In genomic region chr3:140296796-140297352, GRCh38 we compare ENCODE assay signal across 22 cellular contexts.
A peak's percentile ranks its signal among the peaks of the same experiment; 100 is the strongest.
DNase-seq lines count a peak whose midpoint lies in the region; ATAC-seq and TF ChIP-seq lines count a peak whose summit lies in the region.
"Had no signal": no experiment of that assay in that cellular context is flagged by ENCODE, and none has a peak within 500 bp of the region (broad histone marks: within the 10 kb centered on the region; RNA-seq: fewer than 3 reads in every experiment).

No MANE protein-coding gene starts in this region.

- peaks cover 22% of the 10 kb centered on the region for H3F3A ChIP-seq in GM23248 (ENCODE audit: insufficient read depth)

- no peaks in the 10 kb centered on the region for H3K4me1 Mint-ChIP-seq in Caco-2 (ENCODE audit: low read depth, unreplicated experiment)
- H3K4me1 Mint-ChIP-seq: central memory CD8-positive, alpha-beta T cell; stimulated activated naive CD8-positive, alpha-beta T cell treated with anti-CD3 and anti-CD28 coated beads, Interleukin-15, amount 100 ng/mL, for 72 hours had no signal

- ATAC-seq in left ventricle myocardium superior (peak; percentile 62), HG02970 (IDR thresholded peaks at IDR 0.05; ENCODE audit: low FRiP score, unreplicated experiment) (no peak), GM21825 (IDR thresholded peaks at IDR 0.05; ENCODE audit: unreplicated experiment) (no peak)
- ATAC-seq: natural killer cell treated with Interleukin-12 subunit alpha and Interleukin-12 subunit beta and Interleukin-15 and Interleukin-18, amount 100 ng/mL, for 72 hours; stimulated activated naive CD8-positive, alpha-beta T cell treated with anti-CD3 and anti-CD28 coated beads, Interleukin-15, amount 100 ng/mL, for 72 hours had no signal

- H3K9me2 ChIP-seq in GM23248 (ENCODE audit: insufficient read depth), result no peaks in the 10 kb centered on the region

- H3K4me1 ChIP-seq in A673 (ENCODE audit: insufficient read depth, low read length, poor library complexity, severe bottlenecking), result no peaks in the 10 kb centered on the region
- peaks cover 21% of the 10 kb centered on the region for H3K4me1 ChIP-seq in GM23248 (ENCODE audit: insufficient read depth)
- no peaks in the 10 kb centered on the region for H3K4me1 ChIP-seq in Caco-2
- H3K4me1 ChIP-seq: uterus had no signal

- BruUV-seq in A673 (replicated peaks; lab: Mats Ljungman, UMichigan), result no TSS peak
- BruUV-seq in Caco-2 (replicated peaks; lab: Mats Ljungman, UMichigan), result no TSS peak

- no peak for TF ChIP-seq CTCF in A673 (conservative IDR thresholded peaks at IDR 0.05; ENCODE audit: low read depth, low read length)
- no peak for TF ChIP-seq CTCF in astrocyte of the spinal cord (IDR thresholded peaks at IDR 0.05; ENCODE audit: low read depth, low read length)
- TF ChIP-seq CTCF in Caco-2 (IDR thresholded peaks at IDR 0.05; ENCODE audit: insufficient read depth in 1 of 2, low read depth in 1 of 2, low read length in 1 of 2, severe bottlenecking in 1 of 2, unreplicated experiment in 1 of 2), result no peak

- no peaks in the 10 kb centered on the region for H3K9me3 ChIP-seq in A673 (ENCODE audit: low read depth, low read length, poor library complexity, severe bottlenecking)
- H3K9me3 ChIP-seq in GM23248 (ENCODE audit: low read depth), result no peaks in the 10 kb centered on the region
- H3K9me3 ChIP-seq in Caco-2, result no peaks in the 10 kb centered on the region
- H3K9me3 ChIP-seq: uterus had no signal

- H3K4me3 ChIP-seq in A673 (ENCODE audit: low read depth, low read length, poor library complexity, severe bottlenecking) (no peak overlapping the region), GM23248 (no peak overlapping the region), astrocyte of the spinal cord (ENCODE audit: low read depth, low read length) (no peak overlapping the region), Caco-2 (ENCODE audit: low read depth, low read length) (no peak overlapping the region)
- H3K4me3 ChIP-seq: uterus had no signal

- no peaks in the 10 kb centered on the region for H3K36me3 Mint-ChIP-seq in Caco-2 (ENCODE audit: insufficient read depth, unreplicated experiment)
- H3K36me3 Mint-ChIP-seq: activated naive CD8-positive, alpha-beta T cell; natural killer cell treated with Interleukin-12 subunit alpha and Interleukin-12 subunit beta and Interleukin-15 and Interleukin-18, amount 100 ng/mL, for 72 hours had no signal

- no peaks in the 10 kb centered on the region for H3K9me3 Mint-ChIP-seq in Caco-2 (ENCODE audit: unreplicated experiment)

- no peaks in the 10 kb centered on the region for H3K27me3 ChIP-seq in A673 (replicated peaks; ENCODE audit: insufficient read depth, low read depth, low read length, poor library complexity)
- peaks cover 9% of the 10 kb centered on the region; the same call in 1 of the 2 replicates for H3K27me3 ChIP-seq in GM23248 (replicated peaks; ENCODE audit: insufficient read depth)
- no peaks in the 10 kb centered on the region for H3K27me3 ChIP-seq in Caco-2 (replicated peaks; ENCODE audit: control insufficient read depth, insufficient read depth, low read length)
- H3K27me3 ChIP-seq: uterus had no signal

- CTCF ChIA-PET in A673 (lab: Charles Lee) (no interaction called here), Caco-2 (lab: Charles Lee) (no interaction called here)

- peaks cover 4% of the 10 kb centered on the region for H3K27me3 Mint-ChIP-seq in Caco-2 (ENCODE audit: insufficient read depth, unreplicated experiment)

- no peak overlapping the region for H3K27ac Mint-ChIP-seq in Caco-2 (ENCODE audit: unreplicated experiment)
- H3K27ac Mint-ChIP-seq: activated naive CD8-positive, alpha-beta T cell; natural killer cell treated with Interleukin-12 subunit alpha and Interleukin-12 subunit beta and Interleukin-15 and Interleukin-18, amount 100 ng/mL, for 72 hours; progenitor cell of endocrine pancreas; stimulated activated naive CD8-positive, alpha-beta T cell treated with anti-CD3 and anti-CD28 coated beads, Interleukin-15, amount 100 ng/mL, for 72 hours had no signal

- H3K27ac ChIP-seq in A673 (ENCODE audit: low read depth, low read length, poor library complexity, severe bottlenecking) (no peak overlapping the region), GM23248 (no peak overlapping the region)
- H3K27ac ChIP-seq: uterus had no signal

- no peak overlapping the region for H3K9ac ChIP-seq in GM23248

- peak; percentile 5 for DNase-seq in A673 (ENCODE audit: low spot score)
- DNase-seq in GM23248, result peak; percentile 86
- DNase-seq in astrocyte of the spinal cord (ENCODE audit: low read depth, low spot score), result peak; percentile 37
- DNase-seq in left ventricle myocardium superior, result no peak
- DNase-seq in Caco-2, result no peak
- no peak for DNase-seq in effector CD8-positive, alpha-beta T cell (lab: John Stamatoyannopoulos, UW)
- DNase-seq: activated CD4-positive, alpha-beta T cell treated with anti-CD3 and anti-CD28 coated beads, Interleukin-2, amount 50 U/mL, for 4 hours; AML-193; head of caudate nucleus; islet precursor cell; mesendoderm; NCI-H2107; NCI-H748 treated with DMSO at 0.1 percent for 48 hours; RPMI8226; stimulated activated naive CD8-positive, alpha-beta T cell treated with anti-CD3 and anti-CD28 coated beads, Interleukin-15, amount 100 ng/mL, for 72 hours; uterus had no signal

- no peak overlapping the region for H3K4me3 Mint-ChIP-seq in Caco-2 (ENCODE audit: unreplicated experiment)
- H3K4me3 Mint-ChIP-seq: activated naive CD8-positive, alpha-beta T cell; central memory CD8-positive, alpha-beta T cell; natural killer cell treated with Interleukin-12 subunit alpha and Interleukin-12 subunit beta and Interleukin-15 and Interleukin-18, amount 100 ng/mL, for 72 hours; stimulated activated naive CD8-positive, alpha-beta T cell treated with anti-CD3 and anti-CD28 coated beads, Interleukin-15, amount 100 ng/mL, for 72 hours had no signal

- H3K4me2 ChIP-seq in GM23248 (ENCODE audit: unreplicated experiment), result peak overlapping the region; percentile 37

- H2AFZ ChIP-seq in GM23248, result no peak overlapping the region

- 4% methylated on average over 3 of the region's 3 CpGs for WGBS in GM23248 (ENCODE audit: low coverage in 1 of 2, low lambda C conversion rate in 2 of 2, missing lambda C conversion rate in 2 of 2), 2 experiments

- H3K36me3 ChIP-seq in A673 (ENCODE audit: insufficient read depth, low read length, poor library complexity, severe bottlenecking), result no peaks in the 10 kb centered on the region
- H3K36me3 ChIP-seq in GM23248 (ENCODE audit: low read depth), result no peaks in the 10 kb centered on the region
- H3K36me3 ChIP-seq in Caco-2 (ENCODE audit: control insufficient read depth, insufficient read depth, low read length), result no peaks in the 10 kb centered on the region
- H3K36me3 ChIP-seq: uterus had no signal

- POLR2A ChIA-PET in A673 (lab: Charles Lee; ENCODE audit: low non-redundant PET) (no interaction called here), Caco-2 (lab: Charles Lee) (no interaction called here)

- in situ Hi-C loops in GM23248 (cut with MboI), result no loop called here
- in situ Hi-C loops in astrocyte of the spinal cord (cut with HindIII; ENCODE audit: low sequenced_read_pairs), result no loop called here

- intact Hi-C loops in A673 (cut with micrococcal nuclease; ENCODE audit: unreplicated experiment), result no loop called here
- intact Hi-C loops in left ventricle myocardium superior (cut with micrococcal nuclease), result no loop called here
- intact Hi-C loops in Caco-2 (cut with micrococcal nuclease; ENCODE audit: unreplicated experiment), result no loop called here

- no peaks in the 10 kb centered on the region for H3K79me2 ChIP-seq in GM23248 (ENCODE audit: insufficient read depth)

- no peaks in the 10 kb centered on the region for H4K20me1 ChIP-seq in GM23248 (ENCODE audit: insufficient read depth)

Comparison
In these comparisons a context has a peak if more than half of its experiments do, and no peak if none do; other contexts are left out.
1. DNase-seq: peak in A673 (single experiment), GM23248 (single experiment) and astrocyte of the spinal cord (single experiment); none in left ventricle myocardium superior (single experiment), Caco-2 (0 of 2) and effector CD8-positive, alpha-beta T cell (single experiment).